ENCODE assay signal across 29 cellular contexts in the genomic region with DNA sequence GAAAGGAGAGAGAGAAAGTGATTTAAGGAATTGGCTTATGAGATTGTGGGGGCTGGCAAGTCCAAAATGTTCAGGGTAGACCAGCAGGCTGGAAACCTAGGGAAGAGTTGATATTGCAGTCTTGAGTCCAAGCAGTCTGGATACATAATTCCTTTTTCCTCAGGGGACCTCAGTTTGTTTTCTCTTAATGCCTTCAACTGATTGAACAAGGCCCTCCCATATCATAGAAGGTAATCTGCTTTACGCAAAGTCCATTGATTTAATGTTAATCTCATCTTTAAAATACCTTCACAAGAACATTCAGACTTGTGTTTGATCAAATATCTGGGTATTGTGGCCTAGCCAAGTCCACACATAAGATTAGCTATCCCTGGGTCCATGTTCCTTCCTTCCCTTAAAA.
"Had no signal": no experiment of that assay in that cellular context is flagged by ENCODE, and none has a peak within 500 bp of the region (broad histone marks: within the 10 kb centered on the region; RNA-seq: fewer than 3 reads in every experiment).

No MANE protein-coding gene starts in this region.

- H3K27ac Mint-ChIP-seq: stimulated activated effector memory CD8-positive, alpha-beta T cell treated with anti-CD3 and anti-CD28 coated beads, Interleukin-12 subunit alpha, Interleukin-12 subunit beta, amount 100 ng/mL, for 72 hours; stimulated activated memory B cell treated with anti-CD40 and anti-IgM and Interleukin-4, amounts not matched to agents 10 μg/mL and 1 μg/mL and 100 μg/mL, for 72 hours; stimulated activated naive B cell treated with anti-CD40 and anti-IgM and Interleukin-4, amounts not matched to agents 10 μg/mL and 1 μg/mL and 100 μg/mL, for 72 hours; stimulated activated naive CD8-positive, alpha-beta T cell treated with anti-CD3 and anti-CD28 coated beads, Interleukin-15, amount 100 ng/mL, for 72 hours; stimulated activated naive CD8-positive, alpha-beta T cell treated with anti-CD3 and anti-CD28 coated beads, Interleukin-15, Interleukin-2, amounts not matched to agents 100 ng/mL and 50 ng/mL, for 24 hours; type B pancreatic cell had no signal

- H3K9me3 Mint-ChIP-seq: stimulated activated memory B cell treated with anti-CD40 and anti-IgM and Interleukin-4, amounts not matched to agents 10 μg/mL and 1 μg/mL and 100 μg/mL, for 72 hours; stimulated activated naive CD8-positive, alpha-beta T cell treated with anti-CD3 and anti-CD28 coated beads, Interleukin-15, amount 100 ng/mL, for 72 hours; stimulated activated naive CD8-positive, alpha-beta T cell treated with anti-CD3 and anti-CD28 coated beads, Interleukin-15, Interleukin-2, amounts not matched to agents 100 ng/mL and 50 ng/mL, for 24 hours; type B pancreatic cell had no signal

- DNase-seq: stimulated activated CD4-positive, alpha-beta T cell treated with anti-CD3 and anti-CD28 coated beads, Interleukin-2, amount 100 ng/mL, for 48 hours; stimulated activated CD4-positive, alpha-beta T cell treated with anti-CD3 and anti-CD28 coated beads, Interleukin-4, amount 100 ng/mL, for 1 hour; stimulated activated CD4-positive, alpha-beta T cell treated with anti-CD3 and anti-CD28 coated beads, Interleukin-4, amount 100 ng/mL, for 24 hours; stimulated activated CD4-positive, alpha-beta T cell treated with anti-CD3 and anti-CD28 coated beads, Interleukin-4, amount 100 ng/mL, for 4 hours; stimulated activated CD8-positive, alpha-beta memory T cell treated with anti-CD3 and anti-CD28 coated beads, Interleukin-4, amount 100 ng/mL, for 48 hours; stimulated activated naive B cell treated with anti-CD40 and anti-IgM and Interleukin-4, amounts not matched to agents 10 μg/mL and 1 μg/mL and 100 μg/mL, for 72 hours; stimulated activated naive CD4-positive, alpha-beta T cell; stimulated activated naive CD4-positive, alpha-beta T cell treated with Interleukin-2 at 50 U/mL for 16 hours; stimulated activated naive CD8-positive, alpha-beta T cell treated with anti-CD3 and anti-CD28 coated beads, Interleukin-15, amount 100 ng/mL, for 72 hours; stimulated activated naive CD8-positive, alpha-beta T cell treated with anti-CD3 and anti-CD28 coated beads, Interleukin-15, Interleukin-2, amounts not matched to agents 100 U/mL and 50 U/mL, for 24 hours; stomach; substantia nigra; testis; thyroid gland; tibial artery; transverse colon; trophoblast cell; upper lobe of left lung; upper lobe of right lung; uterus had no signal

- H3K36me3 ChIP-seq: stomach, suprapubic skin, thoracic aorta, thyroid gland, tibial artery, tibial nerve, transverse colon, upper lobe of left lung, upper lobe of right lung, uterus, vagina had no signal

- H3K27me3 Mint-ChIP-seq: stimulated activated memory B cell treated with anti-CD40 and anti-IgM and Interleukin-4, amounts not matched to agents 10 μg/mL and 1 μg/mL and 100 μg/mL, for 72 hours; stimulated activated naive B cell treated with anti-CD40 and anti-IgM and Interleukin-4, amounts not matched to agents 10 μg/mL and 1 μg/mL and 100 μg/mL, for 72 hours; stimulated activated naive CD8-positive, alpha-beta T cell treated with anti-CD3 and anti-CD28 coated beads, Interleukin-15, Interleukin-2, amounts not matched to agents 100 ng/mL and 50 ng/mL, for 24 hours had no signal

- H3K4me3 ChIP-seq: stomach, suprapubic skin, testis, thoracic aorta, thyroid gland, tibial artery, tibial nerve, transverse colon, upper lobe of left lung, upper lobe of right lung, uterus, vagina had no signal

- H3K4me1 Mint-ChIP-seq: stimulated activated effector memory CD8-positive, alpha-beta T cell treated with anti-CD3 and anti-CD28 coated beads, Interleukin-12 subunit alpha, Interleukin-12 subunit beta, amount 100 ng/mL, for 72 hours; stimulated activated memory B cell treated with anti-CD40 and anti-IgM and Interleukin-4, amounts not matched to agents 10 μg/mL and 1 μg/mL and 100 μg/mL, for 72 hours; stimulated activated naive B cell treated with anti-CD40 and anti-IgM and Interleukin-4, amounts not matched to agents 10 μg/mL and 1 μg/mL and 100 μg/mL, for 72 hours; stimulated activated naive CD8-positive, alpha-beta T cell treated with anti-CD3 and anti-CD28 coated beads, Interleukin-15, amount 100 ng/mL, for 72 hours had no signal

- H3K27me3 ChIP-seq: stomach, suprapubic skin, testis, thyroid gland, tibial artery, tibial nerve, transverse colon, upper lobe of left lung, upper lobe of right lung, uterus, vagina had no signal

- FAIRE-seq: urothelium cell line had no signal

- H3K4me1 ChIP-seq: suprapubic skin, testis, upper lobe of right lung, uterus, vagina had no signal

- H3K27ac ChIP-seq: stomach, suprapubic skin, testis, thoracic aorta, thyroid gland, tibial artery, tibial nerve, transverse colon, upper lobe of left lung, upper lobe of right lung, uterus, vagina had no signal

- H3K9me3 ChIP-seq: stomach, suprapubic skin, testis, thoracic aorta, thyroid gland, tibial artery, tibial nerve, transverse colon, upper lobe of left lung, upper lobe of right lung, uterus, vagina had no signal

- ATAC-seq: stimulated activated effector memory CD8-positive, alpha-beta T cell treated with anti-CD3 and anti-CD28 coated beads, Interleukin-12 subunit alpha, Interleukin-12 subunit beta, amount 100 ng/mL, for 72 hours; stimulated activated memory B cell treated with anti-CD40 and anti-IgM and Interleukin-4, amounts not matched to agents 10 μg/mL and 1 μg/mL and 100 μg/mL, for 72 hours; stimulated activated naive B cell treated with anti-CD40 and anti-IgM and Interleukin-4, amounts not matched to agents 10 μg/mL and 1 μg/mL and 100 μg/mL, for 72 hours; stimulated activated naive CD8-positive, alpha-beta T cell treated with anti-CD3 and anti-CD28 coated beads, Interleukin-15, amount 100 ng/mL, for 72 hours; stimulated activated naive CD8-positive, alpha-beta T cell treated with anti-CD3 and anti-CD28 coated beads, Interleukin-15, Interleukin-2, amounts not matched to agents 100 U/mL and 50 U/mL, for 24 hours; upper lobe of right lung had no signal

- H3K4me3 Mint-ChIP-seq: stimulated activated effector memory CD8-positive, alpha-beta T cell treated with anti-CD3 and anti-CD28 coated beads, Interleukin-12 subunit alpha, Interleukin-12 subunit beta, amount 100 ng/mL, for 72 hours; stimulated activated memory B cell treated with anti-CD40 and anti-IgM and Interleukin-4, amounts not matched to agents 10 μg/mL and 1 μg/mL and 100 μg/mL, for 72 hours; stimulated activated naive B cell treated with anti-CD40 and anti-IgM and Interleukin-4, amounts not matched to agents 10 μg/mL and 1 μg/mL and 100 μg/mL, for 72 hours; stimulated activated naive CD8-positive, alpha-beta T cell treated with anti-CD3 and anti-CD28 coated beads, Interleukin-15, amount 100 ng/mL, for 72 hours; stimulated activated naive CD8-positive, alpha-beta T cell treated with anti-CD3 and anti-CD28 coated beads, Interleukin-15, Interleukin-2, amounts not matched to agents 100 ng/mL and 50 ng/mL, for 24 hours; type B pancreatic cell had no signal

- H3K36me3 Mint-ChIP-seq: stimulated activated effector memory CD8-positive, alpha-beta T cell treated with anti-CD3 and anti-CD28 coated beads, Interleukin-12 subunit alpha, Interleukin-12 subunit beta, amount 100 ng/mL, for 72 hours; stimulated activated memory B cell treated with anti-CD40 and anti-IgM and Interleukin-4, amounts not matched to agents 10 μg/mL and 1 μg/mL and 100 μg/mL, for 72 hours; stimulated activated naive B cell treated with anti-CD40 and anti-IgM and Interleukin-4, amounts not matched to agents 10 μg/mL and 1 μg/mL and 100 μg/mL, for 72 hours; type B pancreatic cell had no signal
